Comparison of ENCODE assay signal across 9 cellular contexts in the genomic region with DNA sequence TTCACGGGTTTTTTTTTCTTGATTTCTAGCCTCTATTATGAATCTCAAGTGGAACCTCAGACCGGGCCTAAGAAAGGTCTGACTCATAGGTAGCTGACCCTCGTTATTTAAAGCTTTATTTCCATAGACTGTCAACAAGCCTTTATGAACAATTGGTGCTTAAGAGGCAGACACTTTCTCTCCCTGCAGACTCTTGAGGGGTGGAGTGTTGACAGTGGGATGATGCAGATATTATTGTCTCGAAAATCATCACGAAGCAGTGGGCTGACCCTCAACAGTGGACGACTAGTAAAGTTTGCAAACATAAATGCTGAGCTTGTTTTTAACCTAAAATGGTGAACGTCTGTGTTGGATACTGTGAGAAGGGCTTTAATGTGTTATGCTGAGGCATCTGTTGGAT. TPM values are rescaled to one million over a fixed set of nuclear protein-coding genes. Genes with fewer than 3 reads are reported as not detected.
DNase-seq lines count a peak whose midpoint lies in the region; ATAC-seq and TF ChIP-seq lines count a peak whose summit lies in the region.
"Had no signal": no experiment of that assay in that cellular context is flagged by ENCODE, and none has a peak within 500 bp of the region (broad histone marks: within the 10 kb centered on the region; RNA-seq: fewer than 3 reads in every experiment).

No MANE protein-coding gene starts in this region.

- H3K9ac ChIP-seq in colonic mucosa (ENCODE audit: low read depth in 2 of 2, low read length in 2 of 2), result no peak overlapping the region

- no peak for TF ChIP-seq POLR2A in sigmoid colon (IDR thresholded peaks at IDR 0.05)

- H3K9me3 ChIP-seq in sigmoid colon (no peaks in the 10 kb centered on the region), colonic mucosa (no peaks in the 10 kb centered on the region)

- H3K36me3 ChIP-seq in sigmoid colon (peaks cover 7 to 21% (median 10%) of the 10 kb centered on the region in 4 donors), colonic mucosa (peaks cover 5% of the 10 kb centered on the region)

- WGBS in sigmoid colon, 2 donors, result 57 to 64% methylated on average over 7 of the region's 7 CpGs

- DNase-seq in NCI-H2227 (lab: John Stamatoyannopoulos, UW; ENCODE audit: unreplicated experiment) (peak; percentile 23), NCI-H2227 treated with DMSO at 0.1 percent for 48 hours (lab: John Stamatoyannopoulos, UW) (no peak), LHCN-M2 (ENCODE audit: low read depth) (peak; percentile 48), dermis blood vessel endothelial cell (peak; percentile 77), sigmoid colon (no peak), colonic mucosa (no peak)
- no peak for DNase-seq in stimulated activated CD4-positive, alpha-beta T cell treated with anti-CD3 and anti-CD28 coated beads, Interleukin-1b, Interleukin-23, amount 100 ng/mL, for 48 hours

- H3K4me3 ChIP-seq in sigmoid colon, result peak overlapping the region; percentile 75 to 95 (median 82)
- no peak overlapping the region for H3K4me3 ChIP-seq in colonic mucosa

- H3K27me3 ChIP-seq in sigmoid colon (no peaks in the 10 kb centered on the region), colonic mucosa (no peaks in the 10 kb centered on the region)

- intact Hi-C loops in sigmoid colon (cut with DNase I) (loop anchor here (1.0 to 10.0 kb wide), 3 partner anchors 48 to 877 kb away; a partner anchor contains a TSS), colonic mucosa (cut with DNase I) (no loop called here)

- TF ChIP-seq EP300 in sigmoid colon (IDR thresholded peaks at IDR 0.05), result no peak

- H3K27ac ChIP-seq in sigmoid colon, result peak overlapping the region; percentile 85 to 93 (median 90)
- H3K27ac ChIP-seq in colonic mucosa, result no peak overlapping the region
- H3K27ac ChIP-seq: C4-2B had no signal

- peaks cover 0 to 55% (median 47%) of the 10 kb centered on the region in 4 donors for H3K4me1 ChIP-seq in sigmoid colon
- H3K4me1 ChIP-seq in colonic mucosa, result peaks cover 4% of the 10 kb centered on the region

- ATAC-seq in HG02623 (IDR thresholded peaks at IDR 0.05; ENCODE audit: unreplicated experiment), result no peak

- TF ChIP-seq CTCF in sigmoid colon (IDR thresholded peaks at IDR 0.05) (no peak), colonic mucosa (IDR thresholded peaks at IDR 0.05) (no peak)

RNA-seq across cellular contexts. Expression of a gene that starts 1.8 kb away (rescaled TPM):
- total RNA-seq in LHCN-M2 (2014; rRNA removed), result 31.1 and 37.4 TPM in 2 replicates
- polyA plus RNA-seq in LHCN-M2 (2012), result 9.4 TPM
- 45.8 and 70.7 TPM in 2 replicates for total RNA-seq in dermis blood vessel endothelial cell
- total RNA-seq in sigmoid colon, result 10 to 100 TPM; 36.7 to 43.2 (median 39.2) TPM
- polyA plus RNA-seq in sigmoid colon, result 10 to 100 TPM in 1 of 3 donors, 1 to 10 TPM in 2; 2.5 to 14.8 (median 3.0) TPM
- total RNA-seq in colonic mucosa, result 10 to 100 TPM; 70.9 to 84.5 TPM

RNA-seq across cellular contexts. Expression of a gene that starts 48.9 kb away (rescaled TPM):
- total RNA-seq in LHCN-M2 (2014; rRNA removed) (28.8 and 36.1 TPM in 2 replicates), dermis blood vessel endothelial cell (34.1 and 43.4 TPM in 2 replicates), sigmoid colon (10 to 100 TPM; 24.0 to 31.0 (median 30.8) TPM), colonic mucosa (10 to 100 TPM; 34.6 to 37.2 TPM)
- polyA plus RNA-seq in LHCN-M2 (2012), result 22.1 TPM
- 10 to 100 TPM; 19.3 to 31.0 (median 24.6) TPM for polyA plus RNA-seq in sigmoid colon

RNA-seq across cellular contexts. Expression of a gene that starts 53.1 kb away (rescaled TPM):
- 0.34 and 1.0 TPM in 2 replicates for total RNA-seq in LHCN-M2 (2014; rRNA removed)
- 0.50 TPM for polyA plus RNA-seq in LHCN-M2 (2012)
- total RNA-seq in dermis blood vessel endothelial cell, result 0.47 and 0.51 TPM in 2 replicates
- 1 to 10 TPM; 2.7 to 5.3 (median 3.1) TPM for total RNA-seq in sigmoid colon
- polyA plus RNA-seq in sigmoid colon, result 1 to 10 TPM in 2 of 3 donors, under 1 TPM in 1; 0.46 to 1.8 (median 1.2) TPM
- total RNA-seq in colonic mucosa, result 1 to 10 TPM; 1.5 to 1.6 TPM

Comparison
In these comparisons a context has a peak if more than half of its experiments do, and no peak if none do; other contexts are left out.
1. DNase-seq: peak in NCI-H2227 (single experiment), LHCN-M2 (single experiment) and dermis blood vessel endothelial cell (single experiment); none in NCI-H2227 treated with DMSO at 0.1 percent for 48 hours (single experiment), sigmoid colon (single experiment), colonic mucosa (single experiment) and stimulated activated CD4-positive, alpha-beta T cell treated with anti-CD3 and anti-CD28 coated beads, Interleukin-1b, Interleukin-23, amount 100 ng/mL, for 48 hours (single experiment).